In the genomic region with DNA sequence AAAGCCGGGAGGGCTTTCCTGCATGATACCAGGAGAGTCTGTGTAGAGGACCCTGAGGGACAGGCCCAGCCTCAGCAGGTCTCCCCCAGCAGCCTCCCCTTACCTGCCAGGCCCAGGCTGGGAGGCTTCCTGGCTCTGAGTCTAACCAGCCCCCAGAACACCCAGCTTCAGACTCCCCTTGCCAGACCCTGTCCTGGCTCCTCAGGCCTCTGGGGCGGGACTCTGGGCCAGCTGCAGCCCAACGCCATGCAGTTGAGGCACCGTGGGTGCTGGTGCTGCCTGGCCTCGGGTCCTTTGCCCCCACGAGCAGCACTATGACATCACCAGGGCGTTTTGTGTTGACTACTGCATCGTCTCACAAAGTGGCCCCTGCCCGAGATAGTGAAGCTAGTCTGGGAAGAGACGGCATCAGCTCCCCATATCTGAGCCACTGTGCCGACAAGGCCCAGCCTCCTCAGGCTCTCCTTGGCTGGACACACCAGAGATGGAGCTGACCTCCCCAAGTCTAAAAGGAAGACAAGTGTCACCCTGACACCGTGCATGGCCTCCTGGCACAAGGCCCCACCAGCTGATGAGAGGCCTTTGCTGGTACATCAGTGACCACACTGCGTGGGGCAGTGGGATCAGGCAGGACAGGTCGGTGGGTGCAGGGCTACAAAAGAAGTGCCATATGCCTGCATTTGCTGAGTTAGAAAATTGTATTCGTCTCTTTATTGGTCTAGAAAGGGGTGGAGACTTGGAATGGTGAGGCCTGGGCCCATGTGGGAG, we compare ENCODE assay signal across 32 cellular contexts. TPM values are rescaled to one million over a fixed set of nuclear protein-coding genes. Genes with fewer than 3 reads are reported as not detected.
"Had no signal": no experiment of that assay in that cellular context is flagged by ENCODE, and none has a peak within 500 bp of the region (broad histone marks: within the 10 kb centered on the region; RNA-seq: fewer than 3 reads in every experiment).

No MANE protein-coding gene starts in this region.

- H3K27ac Mint-ChIP-seq: activated CD4-positive, alpha-beta memory T cell treated with anti-CD3 and anti-CD28 coated beads, Interleukin-2, amount 10 ng/mL, durations not matched to agents 7 days and 5 days; activated naive CD8-positive, alpha-beta T cell treated with anti-CD3 and anti-CD28 coated beads, Interleukin-2, amount 10 ng/mL, durations not matched to agents 7 days and 5 days; activated T-cell treated with anti-CD3 and anti-CD28 coated beads, Interleukin-2, amount 50 U/mL, for 72 hours; activated T-helper 17 cell treated with anti-CD3 and anti-CD28 coated beads, Interleukin-2, amount 50 U/mL, for 72 hours had no signal

- ATAC-seq: activated T-cell treated with anti-CD3 and anti-CD28 coated beads, Interleukin-2, amount 50 U/mL, for 72 hours; activated T-helper 17 cell treated with anti-CD3 and anti-CD28 coated beads, Interleukin-2, amount 50 U/mL, for 72 hours; K562; Panc1 had no signal

- H3K36me3 ChIP-seq: adrenal gland, brain microvascular endothelial cell, WERI-Rb-1 had no signal

- H3K27ac ChIP-seq: brain microvascular endothelial cell, SK-N-MC, WERI-Rb-1 had no signal

- H3K27me3 ChIP-seq: adrenal gland, brain microvascular endothelial cell had no signal

- H3K4me3 ChIP-seq: adrenal gland, K562, SK-N-MC had no signal

- H3K4me1 Mint-ChIP-seq: activated CD4-positive, alpha-beta memory T cell treated with anti-CD3 and anti-CD28 coated beads, Interleukin-2, amount 10 ng/mL, durations not matched to agents 7 days and 5 days; activated naive CD8-positive, alpha-beta T cell treated with anti-CD3 and anti-CD28 coated beads, Interleukin-2, amount 10 ng/mL, durations not matched to agents 7 days and 5 days; activated T-helper 17 cell treated with anti-CD3 and anti-CD28 coated beads, Interleukin-2, amount 50 U/mL, for 72 hours had no signal

- H3K9me3 Mint-ChIP-seq: activated CD4-positive, alpha-beta memory T cell treated with anti-CD3 and anti-CD28 coated beads, Interleukin-2, amount 10 ng/mL, durations not matched to agents 7 days and 5 days; activated naive CD8-positive, alpha-beta T cell treated with anti-CD3 and anti-CD28 coated beads, Interleukin-2, amount 10 ng/mL, durations not matched to agents 7 days and 5 days; activated T-cell treated with anti-CD3 and anti-CD28 coated beads, Interleukin-2, amount 50 U/mL, for 72 hours; activated T-helper 17 cell treated with anti-CD3 and anti-CD28 coated beads, Interleukin-2, amount 50 U/mL, for 72 hours had no signal

- H3K4me3 Mint-ChIP-seq: activated CD4-positive, alpha-beta memory T cell treated with anti-CD3 and anti-CD28 coated beads, Interleukin-2, amount 10 ng/mL, durations not matched to agents 7 days and 5 days; activated naive CD8-positive, alpha-beta T cell treated with anti-CD3 and anti-CD28 coated beads, Interleukin-2, amount 10 ng/mL, durations not matched to agents 7 days and 5 days; activated T-cell treated with anti-CD3 and anti-CD28 coated beads, Interleukin-2, amount 50 U/mL, for 72 hours; activated T-helper 17 cell treated with anti-CD3 and anti-CD28 coated beads, Interleukin-2, amount 50 U/mL, for 72 hours had no signal

- H3K36me3 Mint-ChIP-seq: activated naive CD8-positive, alpha-beta T cell treated with anti-CD3 and anti-CD28 coated beads, Interleukin-2, amount 10 ng/mL, durations not matched to agents 7 days and 5 days had no signal

- DNase-seq: activated CD4-positive, alpha-beta memory T cell treated with anti-CD3 and anti-CD28 coated beads, Interleukin-2, amount 10 ng/mL, durations not matched to agents 7 days and 5 days; activated CD4-positive, alpha-beta T cell treated with anti-CD3 and anti-CD28 coated beads for 1 hour; activated CD4-positive, alpha-beta T cell treated with anti-CD3 and anti-CD28 coated beads for 48 hours; activated CD4-positive, CD25-positive, alpha-beta regulatory T cell; activated effector memory CD4-positive, alpha-beta T cell treated with anti-CD3 and anti-CD28 coated beads, Interleukin-2, amount 50 U/mL, for 16 hours; activated naive CD4-positive, alpha-beta T cell; activated naive CD4-positive, alpha-beta T cell treated with anti-CD3 and anti-CD28 coated beads, Interleukin-2, amount 50 U/mL, for 16 hours; activated naive CD8-positive, alpha-beta T cell treated with anti-CD3 and anti-CD28 coated beads, Interleukin-2, amount 10 ng/mL, durations not matched to agents 7 days and 5 days; activated T-cell treated with anti-CD3 and anti-CD28 coated beads, Interleukin-2, amount 50 U/mL, for 1 hour; activated T-cell treated with anti-CD3 and anti-CD28 coated beads, Interleukin-2, amount 50 U/mL, for 72 hours; adrenal gland; brain microvascular endothelial cell; central memory CD4-positive, alpha-beta T cell; Karpas-422; NCI-H1105; NCI-H1436 treated with DMSO at 0.1 percent for 48 hours; NCI-H1694 treated with DMSO at 0.1 percent for 48 hours; NCI-H2029; NCI-H345; NCI-H524 treated with DMSO at 0.1 percent for 48 hours; Right ventricle myocardium superior; T1000; WERI-Rb-1 had no signal

- H3K9me3 ChIP-seq: adrenal gland had no signal

- H3K27me3 Mint-ChIP-seq: activated CD4-positive, alpha-beta memory T cell treated with anti-CD3 and anti-CD28 coated beads, Interleukin-2, amount 10 ng/mL, durations not matched to agents 7 days and 5 days; activated T-helper 17 cell treated with anti-CD3 and anti-CD28 coated beads, Interleukin-2, amount 50 U/mL, for 72 hours had no signal

RNA-seq across cellular contexts. Expression of a gene that starts 10.6 kb away (rescaled TPM):
- total RNA-seq: activated CD4-positive, alpha-beta memory T cell treated with anti-CD3 and anti-CD28 coated beads, Interleukin-2, amount 10 ng/mL, durations not matched to agents 7 days and 5 days; activated CD8-positive, alpha-beta memory T cell treated with anti-CD3 and anti-CD28 coated beads for 36 hours; activated naive CD8-positive, alpha-beta T cell treated with anti-CD3 and anti-CD28 coated beads, Interleukin-2, amount 10 ng/mL, durations not matched to agents 7 days and 5 days; activated T-helper 17 cell treated with anti-CD3 and anti-CD28 coated beads, Interleukin-2, amount 50 U/mL, for 72 hours; K562; RPMI7951; T-helper 1 cell treated with Interleukin-12 subunit alpha and Interleukin-12 subunit beta and Interleukin-4 antibody, amounts not matched to agents 30 ng/mL and 1 ng/mL, for 36 hours; T-helper 2 cell treated with Interferon-gamma antibody and Interleukin-4, amounts not matched to agents 100 ng/mL and 5 ng/mL, for 36 hours had no signal
- polyA plus RNA-seq: K562 had no signal

RNA-seq across cellular contexts. Expression of a gene that starts 21.1 kb away (rescaled TPM):
- total RNA-seq: activated CD4-positive, alpha-beta memory T cell treated with anti-CD3 and anti-CD28 coated beads, Interleukin-2, amount 10 ng/mL, durations not matched to agents 7 days and 5 days; activated CD8-positive, alpha-beta memory T cell treated with anti-CD3 and anti-CD28 coated beads for 36 hours; activated naive CD8-positive, alpha-beta T cell treated with anti-CD3 and anti-CD28 coated beads, Interleukin-2, amount 10 ng/mL, durations not matched to agents 7 days and 5 days; activated T-cell treated with anti-CD3 and anti-CD28 coated beads, Interleukin-2, amount 50 U/mL, for 72 hours; activated T-helper 17 cell treated with anti-CD3 and anti-CD28 coated beads, Interleukin-2, amount 50 U/mL, for 72 hours; K562; NCI-H460; Right ventricle myocardium superior; RPMI7951; T-helper 1 cell treated with Interleukin-12 subunit alpha and Interleukin-12 subunit beta and Interleukin-4 antibody, amounts not matched to agents 30 ng/mL and 1 ng/mL, for 36 hours; T-helper 2 cell treated with Interferon-gamma antibody and Interleukin-4, amounts not matched to agents 100 ng/mL and 5 ng/mL, for 36 hours had no signal
- polyA plus RNA-seq: K562 had no signal
